21 cellular contexts compared by ENCODE assay signal in the genomic region with DNA sequence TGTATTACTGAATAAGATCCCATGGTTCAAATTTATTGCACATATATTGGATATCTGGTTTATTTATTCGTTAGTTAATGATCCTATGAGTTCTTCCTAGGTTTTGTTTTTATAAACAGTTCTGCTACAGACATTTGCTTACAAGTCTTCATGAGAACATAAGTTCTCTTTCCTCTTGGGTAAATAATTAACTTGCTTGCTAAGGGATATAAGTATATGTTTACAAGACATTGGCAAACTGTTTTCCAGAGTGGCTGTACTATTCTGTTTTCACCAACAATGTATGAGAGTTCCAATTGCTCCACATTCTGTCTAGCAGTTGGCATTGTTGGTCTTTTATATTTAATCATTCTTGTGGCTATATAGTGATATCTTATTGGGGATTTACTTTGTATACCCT.
A peak's percentile ranks its signal among the peaks of the same experiment; 100 is the strongest.
DNase-seq lines count a peak whose midpoint lies in the region; ATAC-seq, FAIRE-seq and TF ChIP-seq lines count a peak whose summit lies in the region.
"Had no signal": no experiment of that assay in that cellular context is flagged by ENCODE, and none has a peak within 500 bp of the region (broad histone marks: within the 10 kb centered on the region; RNA-seq: fewer than 3 reads in every experiment).

No MANE protein-coding gene starts in this region.

- H3K27me3 Mint-ChIP-seq in HFFc6 (ENCODE audit: insufficient read depth) = no peaks in the 10 kb centered on the region; the same call in 1 of the 2 replicates
- H3K27me3 Mint-ChIP-seq: CD4-positive, alpha-beta memory T cell had no signal

- no peaks in the 10 kb centered on the region for H3K36me3 Mint-ChIP-seq in HFFc6 (ENCODE audit: low read depth)
- H3K36me3 Mint-ChIP-seq: CD4-positive, alpha-beta memory T cell had no signal

- no peaks in the 10 kb centered on the region for H4K20me1 ChIP-seq in HepG2 (ENCODE audit: insufficient read depth, low read length)

- BruUV-seq in HepG2 (replicated peaks; lab: Mats Ljungman, UMichigan) = no TSS peak

- H3K27ac Mint-ChIP-seq in HFFc6 = no peak overlapping the region
- H3K27ac Mint-ChIP-seq: CD4-positive, alpha-beta memory T cell; GM23338 had no signal

- H3K4me3 Mint-ChIP-seq in HFFc6 = peak overlapping the region; percentile 59; the same call in 1 of the 2 replicates
- H3K4me3 Mint-ChIP-seq: CD4-positive, alpha-beta memory T cell; GM23338 had no signal

- in situ Hi-C loops in HepG2 (cut with HindIII; ENCODE audit: extremely low pct_ligation_motif_present, low pct_unique_long_range_greater_than_20kb) = no loop called here

- peak overlapping the region; percentile 43 for H3K4me2 ChIP-seq in HepG2 (ENCODE audit: low read depth, low read length)
- H3K4me2 ChIP-seq: GM23338 had no signal

- TF ChIP-seq CTCF in HepG2 (CRISPR knock-in tag; IDR thresholded peaks at IDR 0.05) (no peak), right lobe of liver (IDR thresholded peaks at IDR 0.05) (no peak), HFFc6 (IDR thresholded peaks at IDR 0.05) (no peak)

- no peaks in the 10 kb centered on the region for H3K9me3 Mint-ChIP-seq in HFFc6

- H3K4me1 ChIP-seq in HepG2 (ENCODE audit: insufficient read depth, low read length) (peaks cover 15% of the 10 kb centered on the region), right lobe of liver (no peaks in the 10 kb centered on the region)
- H3K4me1 ChIP-seq: HAP-1, Peyer's patch had no signal

- H3K36me3 ChIP-seq in HepG2 (replicated peaks in 1 of 2; ENCODE audit: control insufficient read depth in 1 of 2, insufficient read depth in 2 of 2, low read length in 2 of 2) (no peaks in the 10 kb centered on the region), right lobe of liver (no peaks in the 10 kb centered on the region)
- H3K36me3 ChIP-seq: HAP-1, Peyer's patch had no signal

- no peaks in the 10 kb centered on the region for H3K27me3 ChIP-seq in HepG2 (ENCODE audit: control insufficient read depth in 1 of 2, insufficient read depth in 2 of 2, low read length in 2 of 2)
- H3K27me3 ChIP-seq in right lobe of liver = no peaks in the 10 kb centered on the region
- H3K27me3 ChIP-seq: Peyer's patch had no signal

- peak; percentile 74 for ATAC-seq in HepG2
- no peak for ATAC-seq in right lobe of liver
- no peak for ATAC-seq in HG03280 (IDR thresholded peaks at IDR 0.05; ENCODE audit: unreplicated experiment)
- no peak for ATAC-seq in GM18517 (IDR thresholded peaks at IDR 0.05; ENCODE audit: unreplicated experiment)
- no peak for ATAC-seq in GM19324 (IDR thresholded peaks at IDR 0.05; ENCODE audit: low FRiP score, unreplicated experiment)
- no peak for ATAC-seq in stimulated activated naive CD8-positive, alpha-beta T cell treated with anti-CD3 and anti-CD28 coated beads, Interleukin-15, Interleukin-2, amounts not matched to agents 100 U/mL and 50 U/mL, for 24 hours
- ATAC-seq: GM23338 had no signal

- intact Hi-C loops in HepG2 (cut with micrococcal nuclease; ENCODE audit: unreplicated experiment) = no loop called here
- intact Hi-C loops in right lobe of liver (cut with DNase I) = no loop called here

- FAIRE-seq in HepG2 (lab: Jason Lieb, UNC) = no peak

- H3K4me1 Mint-ChIP-seq in HFFc6 (ENCODE audit: low read depth) = peaks cover 12% of the 10 kb centered on the region; the same call in 1 of the 2 replicates
- H3K4me1 Mint-ChIP-seq: CD4-positive, alpha-beta memory T cell had no signal

- no peak for TF ChIP-seq RAD21 in HepG2 (CRISPR knock-in tag; IDR thresholded peaks at IDR 0.05)

- WGBS in HepG2 (ENCODE audit: low lambda C conversion rate) = 21% methylated on average over 1 of the region's 1 CpG
- 79% methylated on average over 1 of the region's 1 CpG for WGBS in right lobe of liver (ENCODE audit: insufficient coverage, low coverage, low lambda C conversion rate, missing lambda C conversion rate)

- no peak for TF ChIP-seq EP300 in HepG2 (IDR thresholded peaks at IDR 0.05; ENCODE audit: low read depth in 2 of 2, low read length in 2 of 2)
- no peak for TF ChIP-seq EP300 in HepG2 (CRISPR knock-in tag; IDR thresholded peaks at IDR 0.05; ENCODE audit: borderline replicate concordance)

- H3K27ac ChIP-seq in HepG2 (ENCODE audit: extremely low read length, insufficient read depth, low read length) (no peak overlapping the region), right lobe of liver (no peak overlapping the region)
- H3K27ac ChIP-seq: Peyer's patch had no signal

- TF ChIP-seq POLR2A in HepG2 (IDR thresholded peaks at IDR 0.05; ENCODE audit: insufficient read depth in 1 of 2, low read depth in 2 of 2, low read length in 2 of 2) = no peak
- TF ChIP-seq POLR2A in right lobe of liver (IDR thresholded peaks at IDR 0.05) = no peak

- H3K9ac ChIP-seq in HepG2 (ENCODE audit: insufficient read depth, low read depth, low read length) = no peak overlapping the region

- CTCF ChIA-PET in HepG2 (lab: Yijun Ruan, JAX; ENCODE audit: low intra/inter-chr PET ratio, low total read pairs) = no interaction called here

- H2AFZ ChIP-seq in HepG2 (ENCODE audit: low read length) = peak overlapping the region; percentile 86
- H2AFZ ChIP-seq: GM23338 had no signal

- H3K4me3 ChIP-seq in HepG2 (replicated peaks in 1 of 3; ENCODE audit: insufficient read depth in 1 of 3, low read depth in 2 of 3, low read length in 3 of 3) (no peak overlapping the region), right lobe of liver (no peak overlapping the region)
- H3K4me3 ChIP-seq: GM23338, HAP-1, Peyer's patch had no signal

- H3K9me3 ChIP-seq in HepG2 (ENCODE audit: low read length) (no peaks in the 10 kb centered on the region), right lobe of liver (no peaks in the 10 kb centered on the region)
- H3K9me3 ChIP-seq: HAP-1, Peyer's patch had no signal

- POLR2A ChIA-PET in HepG2 (lab: Yijun Ruan, JAX) = no interaction called here

- no peaks in the 10 kb centered on the region for H3K79me2 ChIP-seq in HepG2 (ENCODE audit: insufficient read depth, low read length)

- DNase-seq in HepG2 (ENCODE audit: low spot score) (peak; percentile 19), right lobe of liver (no peak), HFFc6 (no peak), SW480 (ENCODE audit: low spot score) (peak; percentile 2)
- no peak for DNase-seq in stimulated activated naive CD8-positive, alpha-beta T cell treated with anti-CD3 and anti-CD28 coated beads, Interleukin-15, Interleukin-2, amounts not matched to agents 100 U/mL and 50 U/mL, for 24 hours
- DNase-seq: C1 segment of cervical spinal cord; CD4-positive, alpha-beta memory T cell; COR-L47; DMS 273 treated with DMSO at 0.1 percent for 48 hours; KBM-7; MM.1S; NCI-H2029 treated with DMSO at 0.1 percent for 48 hours; NCI-H2227 treated with DMSO at 0.1 percent for 48 hours; NCI-H69; Peyer's patch; SHP77 treated with DMSO at 0.1 percent for 48 hours had no signal

TF ChIP-seq in HepG2, 621 proteins besides CTCF, POLR2A, EP300 and RAD21:
- TF ChIP-seq ZNF773 (CRISPR knock-in tag; IDR thresholded peaks at IDR 0.05; ENCODE audit: borderline replicate concordance) = no peak
- no peak for TF ChIP-seq ZFY (CRISPR knock-in tag; IDR thresholded peaks at IDR 0.05)
- TF ChIP-seq, protein P1, sequence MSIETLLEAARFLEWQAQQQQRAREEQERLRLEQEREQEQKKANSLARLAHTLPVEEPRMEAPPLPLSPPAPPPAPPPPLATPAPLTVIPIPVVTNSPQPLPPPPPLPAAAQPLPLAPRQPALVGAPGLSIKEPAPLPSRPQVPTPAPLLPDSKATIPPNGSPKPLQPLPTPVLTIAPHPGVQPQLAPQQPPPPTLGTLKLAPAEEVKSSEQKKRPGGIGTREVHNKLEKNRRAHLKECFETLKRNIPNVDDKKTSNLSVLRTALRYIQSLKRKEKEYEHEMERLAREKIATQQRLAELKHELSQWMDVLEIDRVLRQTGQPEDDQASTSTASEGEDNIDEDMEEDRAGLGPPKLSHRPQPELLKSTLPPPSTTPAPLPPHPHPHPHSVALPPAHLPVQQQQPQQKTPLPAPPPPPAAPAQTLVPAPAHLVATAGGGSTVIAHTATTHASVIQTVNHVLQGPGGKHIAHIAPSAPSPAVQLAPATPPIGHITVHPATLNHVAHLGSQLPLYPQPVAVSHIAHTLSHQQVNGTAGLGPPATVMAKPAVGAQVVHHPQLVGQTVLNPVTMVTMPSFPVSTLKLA (IDR thresholded peaks at IDR 0.05) = no peak
- 0 out of 2 replicates have a peak, but pooled peaks have one; percentile 25 for TF ChIP-seq HNRNPUL1 (IDR thresholded peaks at IDR 0.05; ENCODE audit: low read depth, low read length)

Comparison
In these comparisons a context has a peak if more than half of its experiments do, and no peak if none do; other contexts are left out.
1. DNase-seq: peak in HepG2 (single experiment) and SW480 (single experiment); none in right lobe of liver (0 of 3), HFFc6 (single experiment) and stimulated activated naive CD8-positive, alpha-beta T cell treated with anti-CD3 and anti-CD28 coated beads, Interleukin-15, Interleukin-2, amounts not matched to agents 100 U/mL and 50 U/mL, for 24 hours (single experiment).